In genomic region chr10:79402951-79403350, GRCh38 we compare ENCODE assay signal across 13 cellular contexts. TPM values are rescaled to one million over a fixed set of nuclear protein-coding genes. Genes with fewer than 3 reads are reported as not detected.
DNase-seq lines count a peak whose midpoint lies in the region; ATAC-seq and TF ChIP-seq lines count a peak whose summit lies in the region.
"Had no signal": no experiment of that assay in that cellular context is flagged by ENCODE, and none has a peak within 500 bp of the region (broad histone marks: within the 10 kb centered on the region; RNA-seq: fewer than 3 reads in every experiment).

No MANE protein-coding gene starts in this region.

- no peaks in the 10 kb centered on the region for H3K9me3 ChIP-seq in ascending aorta
- H3K9me3 ChIP-seq in left ventricle myocardium inferior (replicated peaks), result no peaks in the 10 kb centered on the region
- H3K9me3 ChIP-seq: SK-N-SH had no signal

- DNase-seq in ascending aorta (ENCODE audit: low spot score in 2 of 2), result no peak
- DNase-seq in left ventricle myocardium inferior, result peak; percentile 10
- no peak for DNase-seq in osteocyte (ENCODE audit: extremely low spot score, unreplicated experiment)
- no peak for DNase-seq in D341Med (ENCODE audit: low spot score)
- DNase-seq in GM13976 (ENCODE audit: low spot score), result no peak
- DNase-seq: activated CD4-positive, CD25-positive, alpha-beta regulatory T cell; amniotic stem cell; Karpas-422; NCI-H187 treated with DMSO at 0.1 percent for 48 hours; SK-N-SH had no signal

- H3K27ac Mint-ChIP-seq in osteocyte (ENCODE audit: unreplicated experiment), result peak overlapping the region; percentile 98
- H3K27ac Mint-ChIP-seq: CD8-positive, alpha-beta memory T cell had no signal

- H3K4me3 Mint-ChIP-seq in osteocyte (ENCODE audit: unreplicated experiment), result peak overlapping the region; percentile 33
- H3K4me3 Mint-ChIP-seq: CD8-positive, alpha-beta memory T cell had no signal

- peaks cover 86% of the 10 kb centered on the region for H3K4me1 Mint-ChIP-seq in osteocyte (ENCODE audit: unreplicated experiment)
- H3K4me1 Mint-ChIP-seq: CD8-positive, alpha-beta memory T cell had no signal

- TF ChIP-seq CTCF in ascending aorta (IDR thresholded peaks at IDR 0.05), result no peak
- no peak for TF ChIP-seq CTCF in left ventricle myocardium inferior (IDR thresholded peaks at IDR 0.05; ENCODE audit: borderline replicate concordance)
- TF ChIP-seq CTCF in osteocyte (IDR thresholded peaks at IDR 0.05), result no peak
- no peak for TF ChIP-seq CTCF in GM13976 (IDR thresholded peaks at IDR 0.05; ENCODE audit: borderline replicate concordance, control extremely low read depth, extremely low read depth, insufficient read depth, missing control alignments)

- intact Hi-C loops in ascending aorta (cut with DNase I), result no loop called here
- intact Hi-C loops in left ventricle myocardium inferior (cut with micrococcal nuclease), result no loop called here

- no peak for ATAC-seq in GM18498 (IDR thresholded peaks at IDR 0.05; ENCODE audit: unreplicated experiment)

- no peaks in the 10 kb centered on the region for H3K9me3 Mint-ChIP-seq in osteocyte (ENCODE audit: unreplicated experiment)
- H3K9me3 Mint-ChIP-seq: CD8-positive, alpha-beta memory T cell had no signal

- no peaks in the 10 kb centered on the region for H3K27me3 Mint-ChIP-seq in osteocyte (ENCODE audit: unreplicated experiment)

- in situ Hi-C loops in GM13976 (cut with MboI; ENCODE audit: low sequenced_read_pairs, unreplicated experiment), result loop anchor here (10.0 kb wide), 1 partner anchor 62 kb away; no protein-coding TSS in a partner anchor

- H3K27ac ChIP-seq in ascending aorta (peak overlapping the region; percentile 87 to 88), left ventricle myocardium inferior (replicated peaks) (no peak overlapping the region), urinary bladder (ENCODE audit: low read depth) (peak overlapping the region; percentile 66)

- WGBS in urinary bladder, result 65% methylated on average over 8 of the region's 8 CpGs

- H3K4me1 ChIP-seq in ascending aorta, result peaks cover 45 to 95% of the 10 kb centered on the region in 2 donors
- no peaks in the 10 kb centered on the region for H3K4me1 ChIP-seq in left ventricle myocardium inferior
- H3K4me1 ChIP-seq in urinary bladder (ENCODE audit: insufficient read depth), result no peaks in the 10 kb centered on the region

- H3K27me3 ChIP-seq in ascending aorta (no peaks in the 10 kb centered on the region), left ventricle myocardium inferior (ENCODE audit: low read depth) (no peaks in the 10 kb centered on the region)

- H3K4me3 ChIP-seq in ascending aorta (no peak overlapping the region), left ventricle myocardium inferior (peak overlapping the region; percentile 46), urinary bladder (ENCODE audit: low read depth, low read length) (no peak overlapping the region)

- no peaks in the 10 kb centered on the region for H3K36me3 ChIP-seq in ascending aorta
- no peaks in the 10 kb centered on the region for H3K36me3 ChIP-seq in left ventricle myocardium inferior
- H3K36me3 ChIP-seq in urinary bladder (ENCODE audit: insufficient read depth), result no peaks in the 10 kb centered on the region

- peaks cover 11% of the 10 kb centered on the region for H3K36me3 Mint-ChIP-seq in osteocyte (ENCODE audit: unreplicated experiment)
- H3K36me3 Mint-ChIP-seq: CD8-positive, alpha-beta memory T cell had no signal

RNA-seq across cellular contexts. Expression of gene ZCCHC24, which starts 42.5 kb away (rescaled TPM):
- total RNA-seq in ascending aorta (180 TPM), left ventricle myocardium inferior (47.5 TPM), osteocyte (85.7 and 88.3 TPM in 2 replicates), urinary bladder (43.5 TPM)
- polyA plus RNA-seq in urinary bladder, result 98.2 TPM

RNA-seq across cellular contexts. Expression of gene PPIF, which starts 55.7 kb away (rescaled TPM):
- total RNA-seq in ascending aorta (172 TPM), left ventricle myocardium inferior (150 TPM), osteocyte (17.0 and 20.7 TPM in 2 replicates), urinary bladder (17.4 TPM)
- polyA plus RNA-seq in urinary bladder, result 39.4 TPM
